11 cellular contexts compared by ENCODE assay signal in the genomic region with DNA sequence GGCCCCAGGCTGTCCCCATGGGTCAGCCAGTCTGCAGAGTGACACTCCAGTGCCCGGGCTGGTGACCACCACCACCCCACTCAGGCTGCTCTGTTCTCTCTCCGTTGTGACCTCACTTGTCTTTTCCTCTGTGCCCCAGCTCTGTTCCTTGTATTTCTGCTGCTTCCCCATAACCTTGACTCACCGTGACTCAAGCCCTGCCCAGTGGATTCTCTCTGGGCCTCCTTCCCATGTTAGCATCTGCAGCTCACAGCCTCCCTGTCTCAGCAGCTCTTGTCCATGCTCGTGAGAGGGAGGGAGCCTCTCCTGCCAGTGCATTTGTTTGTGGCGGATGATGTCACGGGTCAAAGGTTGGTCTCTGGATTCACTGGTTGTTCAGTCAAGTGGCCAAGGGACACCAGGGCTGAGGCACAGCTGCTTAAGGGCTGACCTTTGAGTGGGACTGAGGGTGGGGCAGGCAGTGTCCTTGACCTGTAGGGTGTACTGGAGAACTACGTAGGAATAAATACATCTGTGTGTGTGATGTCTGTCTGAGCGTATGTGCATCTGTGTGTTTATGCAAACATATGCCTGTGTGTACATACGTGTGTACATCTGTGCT. TPM values are rescaled to one million over a fixed set of nuclear protein-coding genes. Genes with fewer than 3 reads are reported as not detected.
A peak's percentile ranks its signal among the peaks of the same experiment; 100 is the strongest.
DNase-seq lines count a peak whose midpoint lies in the region; ATAC-seq, FAIRE-seq and TF ChIP-seq lines count a peak whose summit lies in the region.
"Not testable (repeated sequence)": the region's sequence is repeated elsewhere in the genome, so short reads cannot be mapped to it uniquely, and the experiment has no call there.
"Had no signal": no experiment of that assay in that cellular context is flagged by ENCODE, and none has a peak within 500 bp of the region (broad histone marks: within the 10 kb centered on the region; RNA-seq: fewer than 3 reads in every experiment).

No MANE protein-coding gene starts in this region.

- not testable (repeated sequence) for TF ChIP-seq POLR2A in K562 (conservative IDR thresholded peaks at IDR 0.05); endothelial cell of umbilical vein (IDR thresholded peaks at IDR 0.05; ENCODE audit: low read depth, low read length); HepG2 (IDR thresholded peaks at IDR 0.05; ENCODE audit: insufficient read depth in 1 of 2, low read depth in 2 of 2, low read length in 2 of 2); spleen (IDR thresholded peaks at IDR 0.05)

- intact Hi-C loops in CD14-positive monocyte (cut with micrococcal nuclease); Panc1 (cut with micrococcal nuclease; ENCODE audit: unreplicated experiment); K562 (cut with micrococcal nuclease); endothelial cell of umbilical vein (cut with micrococcal nuclease); HepG2 (cut with micrococcal nuclease; ENCODE audit: unreplicated experiment); spleen (cut with DNase I; ENCODE audit: low total_unique reads): not testable (repeated sequence)

- in situ Hi-C loops in Panc1 (cut with HindIII; ENCODE audit: low pct_unique_long_range_greater_than_20kb, low sequenced_read_pairs); K562 (cut with MboI); HepG2 (cut with HindIII; ENCODE audit: extremely low pct_ligation_motif_present, low pct_unique_long_range_greater_than_20kb): not testable (repeated sequence)

- not testable (repeated sequence) for H3K9ac ChIP-seq in K562 (ENCODE audit: insufficient read depth in 1 of 2, low read depth in 2 of 2, low read length in 2 of 2); endothelial cell of umbilical vein (replicated peaks; ENCODE audit: extremely low read depth, insufficient read depth, low read length); HepG2 (ENCODE audit: insufficient read depth, low read depth, low read length)

- H3K27me3 ChIP-seq in Panc1 (ENCODE audit: control insufficient read depth, insufficient read depth, low read length); K562 (ENCODE audit: control insufficient read depth in 2 of 2, insufficient read depth in 2 of 2, low read length in 2 of 2); endothelial cell of umbilical vein (ENCODE audit: control insufficient read depth in 2 of 2, insufficient read depth in 2 of 2, low read length in 2 of 2); HepG2 (ENCODE audit: control insufficient read depth in 1 of 2, insufficient read depth in 2 of 2, low read length in 2 of 2): not testable (repeated sequence)
- peaks cover 0 to 10% (median 0%) of the 10 kb centered on the region in 7 donors for H3K27me3 ChIP-seq in spleen (replicated peaks in 1 of 7)

- not testable (repeated sequence) for H3K4me3 Mint-ChIP-seq in CD14-positive monocyte, HFFc6, neural crest cell

- H3K79me2 ChIP-seq in K562 (ENCODE audit: control insufficient read depth, insufficient read depth, low read length); endothelial cell of umbilical vein (ENCODE audit: control insufficient read depth, insufficient read depth, low read length); HepG2 (ENCODE audit: insufficient read depth, low read length): not testable (repeated sequence)

- not testable (repeated sequence) for H3K4me2 ChIP-seq in K562 (ENCODE audit: insufficient read depth, low read length); endothelial cell of umbilical vein (ENCODE audit: insufficient read depth, low read length); HepG2 (ENCODE audit: low read depth, low read length)

- TF ChIP-seq EP300 in K562 (IDR thresholded peaks at IDR 0.05; ENCODE audit: low read length); HepG2 (IDR thresholded peaks at IDR 0.05; ENCODE audit: low read depth in 2 of 2, low read length in 2 of 2); HepG2 (CRISPR knock-in tag; IDR thresholded peaks at IDR 0.05; ENCODE audit: borderline replicate concordance): not testable (repeated sequence)

- H3K4me1 ChIP-seq in Panc1 (ENCODE audit: control insufficient read depth, insufficient read depth, low read length); endothelial cell of umbilical vein (ENCODE audit: control insufficient read depth, extremely low read depth, insufficient read depth, low read length); HepG2 (ENCODE audit: insufficient read depth, low read length): not testable (repeated sequence)
- peaks cover 0 to 18% of the 10 kb centered on the region in 2 experiments; a peak in 3 of 5 replicates for H3K4me1 ChIP-seq in K562 (replicated peaks in 1 of 2; ENCODE audit: control insufficient read depth in 2 of 2, insufficient read depth in 2 of 2, low read length in 2 of 2)
- H3K4me1 ChIP-seq in spleen = peaks cover 0 to 11% (median 5%) of the 10 kb centered on the region in 6 donors

- not testable (repeated sequence) for H3K36me3 Mint-ChIP-seq in CD14-positive monocyte; HFFc6 (ENCODE audit: low read depth); neural crest cell (ENCODE audit: low read depth)

- H3K9me1 ChIP-seq in K562 (ENCODE audit: control insufficient read depth, insufficient read depth, low read length); endothelial cell of umbilical vein (replicated peaks; ENCODE audit: control insufficient read depth, extremely low read depth, insufficient read depth, low read length): not testable (repeated sequence)

- H3K9me3 ChIP-seq in Panc1 (ENCODE audit: control insufficient read depth, insufficient read depth, low read depth, low read length); K562 (replicated peaks; ENCODE audit: control insufficient read depth, insufficient read depth, low read depth, low read length); endothelial cell of umbilical vein (replicated peaks; ENCODE audit: control insufficient read depth, insufficient read depth, low read length); HepG2 (ENCODE audit: low read length); spleen: not testable (repeated sequence)

- CTCF ChIA-PET in Panc1 (lab: Charles Lee); K562 (lab: Yijun Ruan, JAX; ENCODE audit: low intra/inter-chr PET ratio); endothelial cell of umbilical vein (lab: Charles Lee); HepG2 (lab: Yijun Ruan, JAX; ENCODE audit: low intra/inter-chr PET ratio, low total read pairs): not testable (repeated sequence)

- not testable (repeated sequence) for TF ChIP-seq CTCF in CD14-positive monocyte (IDR thresholded peaks at IDR 0.05); HFFc6 (IDR thresholded peaks at IDR 0.05); Panc1 (IDR thresholded peaks at IDR 0.05); K562 (IDR thresholded peaks at IDR 0.05 in 2 of 3, conservative IDR thresholded peaks at IDR 0.05 in 1 of 3; ENCODE audit: insufficient read depth in 2 of 3, low read depth in 1 of 3, low read length in 3 of 3); endothelial cell of umbilical vein (IDR thresholded peaks at IDR 0.05; ENCODE audit: extremely low read depth in 1 of 2, insufficient read depth in 1 of 2, low read depth in 1 of 2, low read length in 2 of 2); HepG2 (CRISPR knock-in tag; IDR thresholded peaks at IDR 0.05); neural crest cell (conservative IDR thresholded peaks at IDR 0.05); spleen (IDR thresholded peaks at IDR 0.05 in 8 of 11, conservative IDR thresholded peaks at IDR 0.05 in 3 of 11)

- WGBS in K562 (ENCODE audit: insufficient coverage, low coverage, missing lambda C conversion rate) = 13% methylated on average over 1 of the region's 9 CpGs
- 0% methylated on average over 3 of the region's 9 CpGs for WGBS in HepG2 (ENCODE audit: low lambda C conversion rate)
- 55 to 76% (median 72%) methylated on average over 3 to 5 of the region's 9 CpGs for WGBS in spleen, 5 donors

- H3K27ac ChIP-seq in Panc1 (ENCODE audit: low read length); K562 (ENCODE audit: extremely low read depth, low read depth, low read length); endothelial cell of umbilical vein (ENCODE audit: insufficient read depth, low read depth, low read length); HepG2 (ENCODE audit: extremely low read length, insufficient read depth, low read length); spleen: not testable (repeated sequence)

- not testable (repeated sequence) for H3K9me3 Mint-ChIP-seq in CD14-positive monocyte, HFFc6, neural crest cell

- not testable (repeated sequence) for BruUV-seq in Panc1 (replicated peaks; lab: Mats Ljungman, UMichigan); K562 (replicated peaks; lab: Mats Ljungman, UMichigan); endothelial cell of umbilical vein (replicated peaks; lab: Mats Ljungman, UMichigan); HepG2 (replicated peaks; lab: Mats Ljungman, UMichigan)

- H3K36me3 ChIP-seq in Panc1 (ENCODE audit: control insufficient read depth, insufficient read depth, low read length); K562 (ENCODE audit: control insufficient read depth, insufficient read depth, low read length); endothelial cell of umbilical vein (ENCODE audit: control insufficient read depth in 2 of 2, extremely low read depth in 1 of 2, insufficient read depth in 2 of 2, low read length in 2 of 2); HepG2 (replicated peaks in 1 of 2; ENCODE audit: control insufficient read depth in 1 of 2, insufficient read depth in 2 of 2, low read length in 2 of 2): not testable (repeated sequence)
- H3K36me3 ChIP-seq in spleen = peaks cover 0 to 10% (median 0%) of the 10 kb centered on the region in 6 donors

- H3K27ac Mint-ChIP-seq in CD14-positive monocyte (peak overlapping the region in 1 of 7 donors; percentile 40), HFFc6 (peak overlapping the region; percentile 60), neural crest cell (ENCODE audit: unreplicated experiment) (peak overlapping the region; percentile 92)

- POLR2A ChIA-PET in Panc1 (lab: Charles Lee); endothelial cell of umbilical vein (lab: Charles Lee); HepG2 (lab: Yijun Ruan, JAX): not testable (repeated sequence)
- POLR2A ChIA-PET in K562 (lab: Yijun Ruan, JAX) = interaction anchor here (1.1 kb wide), 1 partner anchor 240 kb away, joined by 4 read pairs; no protein-coding TSS in a partner anchor

- H3K27me3 Mint-ChIP-seq in CD14-positive monocyte (ENCODE audit: low read depth in 3 of 3); HFFc6 (ENCODE audit: insufficient read depth); neural crest cell (ENCODE audit: low read depth): not testable (repeated sequence)

- H3K4me1 Mint-ChIP-seq in CD14-positive monocyte; HFFc6 (ENCODE audit: low read depth); neural crest cell: not testable (repeated sequence)

- not testable (repeated sequence) for H2AFZ ChIP-seq in K562 (ENCODE audit: low read depth, low read length); endothelial cell of umbilical vein (ENCODE audit: low read depth, low read length); HepG2 (ENCODE audit: low read length)

- TF ChIP-seq RAD21 in K562 (CRISPR knock-in tag; conservative IDR thresholded peaks at IDR 0.05 in 1 of 2, IDR thresholded peaks at IDR 0.05 in 1 of 2); HepG2 (CRISPR knock-in tag; IDR thresholded peaks at IDR 0.05): not testable (repeated sequence)

- ATAC-seq in Panc1 = peak; percentile 64
- ATAC-seq in K562 = peak; percentile 56
- ATAC-seq in HepG2 = peak; percentile 81

- H3K4me3 ChIP-seq in Panc1 (ENCODE audit: low read depth in 2 of 2, low read length in 2 of 2); K562; endothelial cell of umbilical vein (replicated peaks in 1 of 3; ENCODE audit: insufficient read depth in 1 of 3, low read depth in 1 of 3, low read length in 3 of 3); HepG2 (replicated peaks in 1 of 3; ENCODE audit: insufficient read depth in 1 of 3, low read depth in 2 of 3, low read length in 3 of 3); spleen: not testable (repeated sequence)

- not testable (repeated sequence) for H4K20me1 ChIP-seq in K562 (replicated peaks; ENCODE audit: control insufficient read depth, insufficient read depth, low read length); endothelial cell of umbilical vein (replicated peaks; ENCODE audit: control insufficient read depth, extremely low read depth, insufficient read depth, low read length); HepG2 (ENCODE audit: insufficient read depth, low read length)

- dilution Hi-C loops in endothelial cell of umbilical vein (cut with MboI; ENCODE audit: extremely low pct_ligation_motif_present, low sequenced_read_pairs) = not testable (repeated sequence)

- DNase-seq in CD14-positive monocyte (ENCODE audit: low spot score) = peak; percentile 31
- DNase-seq in HFFc6 = peak; percentile 78
- not testable (repeated sequence) for DNase-seq in Panc1 (ENCODE audit: low read depth, low spot score); K562 (ENCODE audit: extremely low read depth in 1 of 4, low spot score in 3 of 4); endothelial cell of umbilical vein (ENCODE audit: low read depth, low spot score); HepG2 (ENCODE audit: low spot score); neural crest cell (ENCODE audit: low read depth, low spot score)
- peak; percentile 5 for DNase-seq in spleen

- FAIRE-seq in K562 (lab: Jason Lieb, UNC) (peak; percentile 92), endothelial cell of umbilical vein (lab: Jason Lieb, UNC) (peak; percentile 28), HepG2 (lab: Jason Lieb, UNC) (peak; percentile 100)

RNA-seq across cellular contexts. Expression of a gene that starts 27.9 kb away (rescaled TPM):
- polyA plus RNA-seq in CD14-positive monocyte = not detected
- total RNA-seq in HFFc6 (2021; fragmentation: NEBNext Ultra II Directional; extraction: Animal tissue kit (Norgen Biotek cat#: 25700)) = not detected
- 0.54 TPM for total RNA-seq in Panc1 (2021; ENCODE audit: unreplicated experiment)
- not detected for polyA plus RNA-seq in Panc1 (2012; ENCODE audit: insufficient read length)
- not detected in 2 replicates for total RNA-seq in K562 (2011; cell fraction: chromatin; rRNA removed; ENCODE audit: low replicate concordance)
- total RNA-seq in K562 (2011; cell fraction: nucleolus; rRNA removed) = not detected in 2 replicates
- not detected in 2 replicates for total RNA-seq in K562 (2011; cell fraction: nucleoplasm; rRNA removed)
- total RNA-seq in K562 (2014; rRNA removed) = not detected in 2 replicates
- not detected in 2 replicates for total RNA-seq in K562 (2014; rRNA removed; fragmentation: Illumina TruSeq; extraction: Trizol)
- not detected in 2 replicates for total RNA-seq in K562 (2015; rRNA removed; fragmentation: Illumina TruSeq; extraction: Trizol)
- 0.16 and 0.31 TPM in 2 replicates for total RNA-seq in K562 (2021)
- polyA plus RNA-seq in K562 (2011; rRNA removed) = 0.04 TPM in 1 of 2 replicates, not detected in the other
- 0.07 TPM in 1 of 2 replicates, not detected in the other for polyA plus RNA-seq in K562 (2011; cell fraction: cytosol; rRNA removed)
- 0.11 TPM in 1 of 2 replicates, not detected in the other for polyA plus RNA-seq in K562 (2011; cell fraction: nucleus; rRNA removed)
- 0.25 TPM in 1 of 2 replicates, not detected in the other for polyA plus RNA-seq in K562 (2012)
- not detected in 2 replicates for polyA plus RNA-seq in K562 (2014; fragmentation: Illumina TruSeq; extraction: Trizol)
- not detected for polyA plus RNA-seq in K562 (2014; fragmentation: Nextera tagmentation; extraction: Ambion mirVana)
- polyA plus RNA-seq in K562 (2014; rRNA removed) = 0.05 and 0.11 TPM in 2 replicates
- polyA minus RNA-seq in K562 (2011; rRNA and poly(A)+ RNA removed) = not detected in 2 replicates
- polyA minus RNA-seq in K562 (2011; cell fraction: cytosol; rRNA and poly(A)+ RNA removed) = not detected in 2 replicates
- polyA minus RNA-seq in K562 (2011; cell fraction: nucleus; rRNA and poly(A)+ RNA removed) = 0.27 TPM in 1 of 2 replicates, not detected in the other
- total RNA-seq in endothelial cell of umbilical vein = 0.44 TPM in 1 of 2 replicates, not detected in the other
- polyA plus RNA-seq in endothelial cell of umbilical vein = 0.16 and 0.25 TPM in 2 replicates
- polyA plus RNA-seq in endothelial cell of umbilical vein (2011; cell fraction: cytosol; rRNA removed) = 0.05 and 0.16 TPM in 2 replicates
- polyA plus RNA-seq in endothelial cell of umbilical vein (2011; cell fraction: nucleus; rRNA removed) = 0.22 and 0.35 TPM in 2 replicates
- polyA plus RNA-seq in endothelial cell of umbilical vein (2012) = not detected in 2 replicates
- 0.28 TPM in 1 of 2 replicates, not detected in the other for polyA minus RNA-seq in endothelial cell of umbilical vein
- polyA minus RNA-seq in endothelial cell of umbilical vein (2011; cell fraction: cytosol; rRNA and poly(A)+ RNA removed) = not detected
- polyA minus RNA-seq in endothelial cell of umbilical vein (2011; cell fraction: nucleus; rRNA and poly(A)+ RNA removed) = 0.67 TPM in 1 of 2 replicates, not detected in the other
- not detected in 2 replicates for total RNA-seq in HepG2 (2016; rRNA removed; fragmentation: Illumina TruSeq; extraction: Trizol)
- total RNA-seq in HepG2 (2016; cell fraction: cytosol; rRNA removed; fragmentation: Illumina TruSeq; extraction: Trizol; ENCODE audit: low read depth) = not detected in 2 replicates
- not detected in 2 replicates for total RNA-seq in HepG2 (2016; cell fraction: insoluble cytoplasmic fraction; rRNA removed; fragmentation: Illumina TruSeq; extraction: Trizol)
- total RNA-seq in HepG2 (2016; cell fraction: membrane; rRNA removed; fragmentation: Illumina TruSeq; extraction: Trizol) = not detected in 2 replicates
- total RNA-seq in HepG2 (2016; cell fraction: nucleus; rRNA removed; fragmentation: Illumina TruSeq; extraction: Trizol) = not detected in 2 replicates
- polyA plus RNA-seq in HepG2 (2011; rRNA removed) = 0.05 TPM in 1 of 2 replicates, not detected in the other
- polyA plus RNA-seq in HepG2 (2011; cell fraction: cytosol; rRNA removed) = not detected in 2 replicates
- polyA plus RNA-seq in HepG2 (2011; cell fraction: nucleus; rRNA removed) = 0.13 TPM in 1 of 2 replicates, not detected in the other
- polyA plus RNA-seq in HepG2 (2012) = 0.08 TPM in 1 of 2 replicates, not detected in the other
- 0.07 TPM in 1 of 2 replicates, not detected in the other for polyA plus RNA-seq in HepG2 (2016; cell fraction: cytosol; fragmentation: Illumina TruSeq; extraction: Trizol; ENCODE audit: low read depth)
- polyA plus RNA-seq in HepG2 (2016; cell fraction: insoluble cytoplasmic fraction; fragmentation: Illumina TruSeq; extraction: Trizol; ENCODE audit: low read depth) = not detected in 2 replicates
- not detected in 2 replicates for polyA plus RNA-seq in HepG2 (2016; cell fraction: membrane; fragmentation: Illumina TruSeq; extraction: Trizol; ENCODE audit: low read depth)
- polyA plus RNA-seq in HepG2 (2016; cell fraction: nucleus; fragmentation: Illumina TruSeq; extraction: Trizol; ENCODE audit: insufficient read depth, low read depth) = not detected in 2 replicates
- polyA minus RNA-seq in HepG2 (2011; rRNA and poly(A)+ RNA removed; ENCODE audit: low replicate concordance) = 0.09 TPM in 1 of 2 replicates, not detected in the other
- polyA minus RNA-seq in HepG2 (2011; cell fraction: cytosol; rRNA and poly(A)+ RNA removed) = not detected in 2 replicates
- not detected in 2 replicates for polyA minus RNA-seq in HepG2 (2011; cell fraction: nucleus; rRNA and poly(A)+ RNA removed)
- 0.19 TPM in 1 of 2 replicates, not detected in the other for total RNA-seq in neural crest cell
- 1 to 10 TPM in 6 of 7 donors, under 1 TPM in 1; 0.79 to 2.8 (median 2.2) TPM for total RNA-seq in spleen
- polyA plus RNA-seq in spleen = under 1 TPM in 2 of 3 donors, not detected in 1; 0.06 to 0.08 TPM
- total RNA-seq: A673, H4 had no signal
- polyA plus RNA-seq: CD8-positive, alpha-beta memory T cell had no signal

RNA-seq across cellular contexts. Expression of a gene that starts 57.2 kb away (rescaled TPM):
- polyA plus RNA-seq in CD14-positive monocyte = 10 to 100 TPM; 11.5 to 15.5 TPM
- 100 to 1,000 TPM; 322 to 352 (median 347) TPM for total RNA-seq in HFFc6 (2021; fragmentation: NEBNext Ultra II Directional; extraction: Animal tissue kit (Norgen Biotek cat#: 25700))
- 334 TPM for total RNA-seq in Panc1 (2021; ENCODE audit: unreplicated experiment)
- polyA plus RNA-seq in Panc1 (2012; ENCODE audit: insufficient read length) = 225 TPM
- 568 TPM in 2 replicates for total RNA-seq in K562 (2011; cell fraction: chromatin; rRNA removed; ENCODE audit: low replicate concordance)
- total RNA-seq in K562 (2011; cell fraction: nucleolus; rRNA removed) = 333 and 358 TPM in 2 replicates
- total RNA-seq in K562 (2011; cell fraction: nucleoplasm; rRNA removed) = 368 and 413 TPM in 2 replicates
- 207 and 244 TPM in 2 replicates for total RNA-seq in K562 (2014; rRNA removed)
- 212 and 220 TPM in 2 replicates for total RNA-seq in K562 (2014; rRNA removed; fragmentation: Illumina TruSeq; extraction: Trizol)
- 169 and 175 TPM in 2 replicates for total RNA-seq in K562 (2015; rRNA removed; fragmentation: Illumina TruSeq; extraction: Trizol)
- total RNA-seq in K562 (2021) = 520 and 526 TPM in 2 replicates
- 145 and 147 TPM in 2 replicates for polyA plus RNA-seq in K562 (2011; rRNA removed)
- 136 and 188 TPM in 2 replicates for polyA plus RNA-seq in K562 (2011; cell fraction: cytosol; rRNA removed)
- 574 and 790 TPM in 2 replicates for polyA plus RNA-seq in K562 (2011; cell fraction: nucleus; rRNA removed)
- 240 and 315 TPM in 2 replicates for polyA plus RNA-seq in K562 (2012)
- polyA plus RNA-seq in K562 (2014; fragmentation: Illumina TruSeq; extraction: Trizol) = 369 and 413 TPM in 2 replicates
- polyA plus RNA-seq in K562 (2014; fragmentation: Nextera tagmentation; extraction: Ambion mirVana) = 10 to 100 TPM; 77.7 to 88.4 TPM
- 264 and 303 TPM in 2 replicates for polyA plus RNA-seq in K562 (2014; rRNA removed)
- 134 and 150 TPM in 2 replicates for polyA minus RNA-seq in K562 (2011; rRNA and poly(A)+ RNA removed)
- polyA minus RNA-seq in K562 (2011; cell fraction: cytosol; rRNA and poly(A)+ RNA removed) = 197 and 243 TPM in 2 replicates
- polyA minus RNA-seq in K562 (2011; cell fraction: nucleus; rRNA and poly(A)+ RNA removed) = 113 and 158 TPM in 2 replicates
- total RNA-seq in endothelial cell of umbilical vein = 282 and 302 TPM in 2 replicates
- polyA plus RNA-seq in endothelial cell of umbilical vein = 102 and 114 TPM in 2 replicates
- polyA plus RNA-seq in endothelial cell of umbilical vein (2011; cell fraction: cytosol; rRNA removed) = 110 and 114 TPM in 2 replicates
- 269 and 284 TPM in 2 replicates for polyA plus RNA-seq in endothelial cell of umbilical vein (2011; cell fraction: nucleus; rRNA removed)
- 220 and 260 TPM in 2 replicates for polyA plus RNA-seq in endothelial cell of umbilical vein (2012)
- polyA minus RNA-seq in endothelial cell of umbilical vein = 139 and 157 TPM in 2 replicates
- 213 TPM for polyA minus RNA-seq in endothelial cell of umbilical vein (2011; cell fraction: cytosol; rRNA and poly(A)+ RNA removed)
- polyA minus RNA-seq in endothelial cell of umbilical vein (2011; cell fraction: nucleus; rRNA and poly(A)+ RNA removed) = 80.1 and 81.2 TPM in 2 replicates
- 111 and 117 TPM in 2 replicates for total RNA-seq in HepG2 (2016; rRNA removed; fragmentation: Illumina TruSeq; extraction: Trizol)
- 101 TPM in 2 replicates for total RNA-seq in HepG2 (2016; cell fraction: cytosol; rRNA removed; fragmentation: Illumina TruSeq; extraction: Trizol; ENCODE audit: low read depth)
- total RNA-seq in HepG2 (2016; cell fraction: insoluble cytoplasmic fraction; rRNA removed; fragmentation: Illumina TruSeq; extraction: Trizol) = 102 and 113 TPM in 2 replicates
- 155 and 172 TPM in 2 replicates for total RNA-seq in HepG2 (2016; cell fraction: membrane; rRNA removed; fragmentation: Illumina TruSeq; extraction: Trizol)
- 154 and 190 TPM in 2 replicates for total RNA-seq in HepG2 (2016; cell fraction: nucleus; rRNA removed; fragmentation: Illumina TruSeq; extraction: Trizol)
- 74.9 and 85.0 TPM in 2 replicates for polyA plus RNA-seq in HepG2 (2011; rRNA removed)
- polyA plus RNA-seq in HepG2 (2011; cell fraction: cytosol; rRNA removed) = 38.5 and 48.3 TPM in 2 replicates
- 295 and 298 TPM in 2 replicates for polyA plus RNA-seq in HepG2 (2011; cell fraction: nucleus; rRNA removed)
- 127 and 129 TPM in 2 replicates for polyA plus RNA-seq in HepG2 (2012)
- polyA plus RNA-seq in HepG2 (2016; cell fraction: cytosol; fragmentation: Illumina TruSeq; extraction: Trizol; ENCODE audit: low read depth) = 94.4 and 97.7 TPM in 2 replicates
- polyA plus RNA-seq in HepG2 (2016; cell fraction: insoluble cytoplasmic fraction; fragmentation: Illumina TruSeq; extraction: Trizol; ENCODE audit: low read depth) = 152 and 164 TPM in 2 replicates
- 159 and 192 TPM in 2 replicates for polyA plus RNA-seq in HepG2 (2016; cell fraction: membrane; fragmentation: Illumina TruSeq; extraction: Trizol; ENCODE audit: low read depth)
- polyA plus RNA-seq in HepG2 (2016; cell fraction: nucleus; fragmentation: Illumina TruSeq; extraction: Trizol; ENCODE audit: insufficient read depth, low read depth) = 441 and 444 TPM in 2 replicates
- 173 and 261 TPM in 2 replicates for polyA minus RNA-seq in HepG2 (2011; rRNA and poly(A)+ RNA removed; ENCODE audit: low replicate concordance)
- polyA minus RNA-seq in HepG2 (2011; cell fraction: cytosol; rRNA and poly(A)+ RNA removed) = 69.5 and 79.1 TPM in 2 replicates
- polyA minus RNA-seq in HepG2 (2011; cell fraction: nucleus; rRNA and poly(A)+ RNA removed) = 148 and 157 TPM in 2 replicates
- 318 and 321 TPM in 2 replicates for total RNA-seq in neural crest cell
- 100 to 1,000 TPM; 145 to 241 (median 172) TPM for total RNA-seq in spleen
- polyA plus RNA-seq in spleen = 100 to 1,000 TPM; 111 to 117 (median 114) TPM
